ENCODE assay signal across 19 cellular contexts in the genomic region with DNA sequence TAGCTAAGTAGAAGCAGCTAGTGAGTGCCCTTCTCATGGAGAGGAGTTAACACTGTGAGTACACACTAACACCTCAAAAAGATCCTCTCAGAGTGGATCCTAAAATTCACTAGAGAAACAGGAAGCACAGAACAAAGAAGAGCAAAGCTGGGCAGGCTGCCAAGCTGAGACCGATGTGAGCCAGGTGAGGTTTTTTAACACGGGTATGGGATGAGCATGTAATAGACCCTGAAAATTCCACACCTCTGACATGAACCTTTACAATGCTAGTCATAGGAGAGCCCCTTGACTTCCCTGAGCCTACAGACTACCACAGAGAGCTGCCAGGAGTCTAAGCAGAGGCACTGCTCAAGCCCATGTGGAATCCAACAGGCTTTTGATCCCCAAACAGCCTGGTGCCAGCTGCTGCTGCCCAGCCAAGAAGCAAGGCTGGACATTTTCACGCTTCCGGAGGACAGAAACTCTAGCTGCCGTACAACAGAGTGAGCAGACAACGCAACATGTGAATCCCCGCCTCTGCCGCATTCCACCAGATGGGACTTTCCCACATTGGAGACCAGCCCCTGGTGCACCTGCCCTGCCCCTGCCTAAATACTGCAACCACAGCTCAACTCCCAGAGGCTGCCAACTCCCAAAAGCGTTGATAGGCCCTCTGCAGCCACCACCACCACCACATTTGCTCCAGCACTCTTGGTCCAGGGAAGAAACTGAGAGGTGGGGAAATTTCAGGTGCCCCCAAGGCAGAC.
DNase-seq lines count a peak whose midpoint lies in the region; FAIRE-seq and TF ChIP-seq lines count a peak whose summit lies in the region.
"Had no signal": no experiment of that assay in that cellular context is flagged by ENCODE, and none has a peak within 500 bp of the region (broad histone marks: within the 10 kb centered on the region; RNA-seq: fewer than 3 reads in every experiment).

No MANE protein-coding gene starts in this region.

- no peaks in the 10 kb centered on the region for H3K36me3 Mint-ChIP-seq in Caco-2 (ENCODE audit: insufficient read depth, unreplicated experiment)
- H3K36me3 Mint-ChIP-seq in activated CD4-positive, alpha-beta T cell treated with anti-CD3 and anti-CD28 coated beads, Interleukin-2, amount 10 ng/mL, durations not matched to agents 7 days and 5 days (ENCODE audit: low read depth), result no peaks in the 10 kb centered on the region
- H3K36me3 Mint-ChIP-seq: activated naive CD4-positive, alpha-beta T cell treated with anti-CD3 and anti-CD28 coated beads, Interleukin-2, amount 50 U/mL, for 24 hours; brain; CD14-positive monocyte; memory B cell had no signal

- no TSS peak for BruUV-seq in Caco-2 (replicated peaks; lab: Mats Ljungman, UMichigan)

- no peak overlapping the region for H3K4me3 ChIP-seq in Caco-2 (ENCODE audit: low read depth, low read length)
- H3K4me3 ChIP-seq in kidney (ENCODE audit: low read length in 2 of 2), result no peak overlapping the region
- H3K4me3 ChIP-seq: A549, heart left ventricle had no signal

- no peak overlapping the region for H3K4me3 Mint-ChIP-seq in Caco-2 (ENCODE audit: unreplicated experiment)
- no peak overlapping the region for H3K4me3 Mint-ChIP-seq in activated CD4-positive, alpha-beta T cell treated with anti-CD3 and anti-CD28 coated beads, Interleukin-2, amount 10 ng/mL, durations not matched to agents 7 days and 5 days
- H3K4me3 Mint-ChIP-seq: activated naive CD4-positive, alpha-beta T cell treated with anti-CD3 and anti-CD28 coated beads, Interleukin-2, amount 50 U/mL, for 24 hours; brain; CD14-positive monocyte; memory B cell; stimulated activated naive CD8-positive, alpha-beta T cell treated with anti-CD3 and anti-CD28 coated beads, Interleukin-15, Interleukin-2, amounts not matched to agents 100 ng/mL and 50 ng/mL, for 24 hours had no signal

- peak overlapping the region; percentile 8; the same call in 1 of the 2 replicates for H3K27ac ChIP-seq in VCaP
- no peak overlapping the region for H3K27ac ChIP-seq in kidney (ENCODE audit: low read depth in 2 of 2, low read length in 2 of 2)
- H3K27ac ChIP-seq: A549, heart left ventricle had no signal

- peaks cover 9% of the 10 kb centered on the region for H3K9me3 Mint-ChIP-seq in Caco-2 (ENCODE audit: unreplicated experiment)
- H3K9me3 Mint-ChIP-seq in activated CD4-positive, alpha-beta T cell treated with anti-CD3 and anti-CD28 coated beads, Interleukin-2, amount 10 ng/mL, durations not matched to agents 7 days and 5 days, result peaks cover 21% of the 10 kb centered on the region

- no peaks in the 10 kb centered on the region for H3K27me3 Mint-ChIP-seq in Caco-2 (ENCODE audit: insufficient read depth, unreplicated experiment)
- H3K27me3 Mint-ChIP-seq in activated CD4-positive, alpha-beta T cell treated with anti-CD3 and anti-CD28 coated beads, Interleukin-2, amount 10 ng/mL, durations not matched to agents 7 days and 5 days, result no peaks in the 10 kb centered on the region
- H3K27me3 Mint-ChIP-seq: activated naive CD4-positive, alpha-beta T cell treated with anti-CD3 and anti-CD28 coated beads, Interleukin-2, amount 50 U/mL, for 24 hours; memory B cell; stimulated activated naive CD8-positive, alpha-beta T cell treated with anti-CD3 and anti-CD28 coated beads, Interleukin-15, Interleukin-2, amounts not matched to agents 100 ng/mL and 50 ng/mL, for 24 hours had no signal

- no peaks in the 10 kb centered on the region for H3K9me3 ChIP-seq in Caco-2
- H3K9me3 ChIP-seq in kidney (ENCODE audit: control insufficient read depth in 1 of 2, low read length in 2 of 2), result no peaks in the 10 kb centered on the region
- H3K9me3 ChIP-seq: A549 had no signal

- H3K4me1 ChIP-seq in Caco-2 (no peaks in the 10 kb centered on the region), kidney (ENCODE audit: control insufficient read depth in 1 of 2, insufficient read depth in 1 of 2, low read depth in 1 of 2, low read length in 2 of 2) (no peaks in the 10 kb centered on the region)
- H3K4me1 ChIP-seq: A549, heart left ventricle had no signal

- no peak overlapping the region for H3K9ac ChIP-seq in kidney (ENCODE audit: low read length in 2 of 2)

- intact Hi-C loops in Caco-2 (cut with micrococcal nuclease; ENCODE audit: unreplicated experiment) (no loop called here), kidney (cut with DNase I) (no loop called here)

- H3K36me3 ChIP-seq in Caco-2 (ENCODE audit: control insufficient read depth, insufficient read depth, low read length), result no peaks in the 10 kb centered on the region
- H3K36me3 ChIP-seq in kidney (ENCODE audit: control insufficient read depth in 1 of 2, insufficient read depth in 2 of 2, low read length in 2 of 2), result no peaks in the 10 kb centered on the region
- H3K36me3 ChIP-seq: heart left ventricle had no signal

- TF ChIP-seq CTCF in VCaP (conservative IDR thresholded peaks at IDR 0.05) (no peak), Caco-2 (IDR thresholded peaks at IDR 0.05; ENCODE audit: insufficient read depth in 1 of 2, low read depth in 1 of 2, low read length in 1 of 2, severe bottlenecking in 1 of 2, unreplicated experiment in 1 of 2) (no peak), kidney (IDR thresholded peaks at IDR 0.05; ENCODE audit: borderline replicate concordance, extremely low read depth, insufficient read depth) (no peak)

- CTCF ChIA-PET in Caco-2 (lab: Charles Lee), result no interaction called here
- CTCF ChIA-PET in activated CD4-positive, alpha-beta T cell treated with anti-CD3 and anti-CD28 coated beads, Interleukin-2, amount 10 ng/mL, durations not matched to agents 7 days and 5 days (lab: Charles Lee), result no interaction called here

- H3K4me1 Mint-ChIP-seq in Caco-2 (ENCODE audit: low read depth, unreplicated experiment), result no peaks in the 10 kb centered on the region
- H3K4me1 Mint-ChIP-seq in activated CD4-positive, alpha-beta T cell treated with anti-CD3 and anti-CD28 coated beads, Interleukin-2, amount 10 ng/mL, durations not matched to agents 7 days and 5 days, result no peaks in the 10 kb centered on the region
- H3K4me1 Mint-ChIP-seq: activated naive CD4-positive, alpha-beta T cell treated with anti-CD3 and anti-CD28 coated beads, Interleukin-2, amount 50 U/mL, for 24 hours; CD14-positive monocyte; memory B cell had no signal

- H3K27me3 ChIP-seq in Caco-2 (replicated peaks; ENCODE audit: control insufficient read depth, insufficient read depth, low read length), result no peaks in the 10 kb centered on the region
- H3K27me3 ChIP-seq: heart left ventricle had no signal

- DNase-seq in NCI-H1436 (lab: John Stamatoyannopoulos, UW) (peak; percentile 14), NCI-H1436 treated with DMSO at 0.1 percent for 48 hours (lab: John Stamatoyannopoulos, UW) (no peak), NCI-H510A (lab: John Stamatoyannopoulos, UW) (peak; percentile 47), urothelium cell line (ENCODE audit: low spot score) (peak; percentile 17), Caco-2 (no peak), kidney (no peak)
- DNase-seq in activated CD4-positive, alpha-beta T cell treated with anti-CD3 and anti-CD28 coated beads, Interleukin-2, amount 10 ng/mL, durations not matched to agents 7 days and 5 days, result no peak
- DNase-seq: GOT3, heart left ventricle, Kasumi-1, NCI-H2171 treated with DMSO at 0.1 percent for 48 hours had no signal

- FAIRE-seq in urothelium cell line (lab: Jason Lieb, UNC) (no peak), kidney (lab: Jason Lieb, UNC) (no peak)
- FAIRE-seq: A549, islet of Langerhans had no signal

- POLR2A ChIA-PET in Caco-2 (lab: Charles Lee), result no interaction called here
- POLR2A ChIA-PET in activated CD4-positive, alpha-beta T cell treated with anti-CD3 and anti-CD28 coated beads, Interleukin-2, amount 10 ng/mL, durations not matched to agents 7 days and 5 days (lab: Charles Lee), result no interaction called here

- no peak overlapping the region for H3K27ac Mint-ChIP-seq in Caco-2 (ENCODE audit: unreplicated experiment)
- H3K27ac Mint-ChIP-seq in activated CD4-positive, alpha-beta T cell treated with anti-CD3 and anti-CD28 coated beads, Interleukin-2, amount 10 ng/mL, durations not matched to agents 7 days and 5 days, result no peak overlapping the region
- H3K27ac Mint-ChIP-seq: activated naive CD4-positive, alpha-beta T cell treated with anti-CD3 and anti-CD28 coated beads, Interleukin-2, amount 50 U/mL, for 24 hours; CD14-positive monocyte; memory B cell; stimulated activated naive CD8-positive, alpha-beta T cell treated with anti-CD3 and anti-CD28 coated beads, Interleukin-15, Interleukin-2, amounts not matched to agents 100 ng/mL and 50 ng/mL, for 24 hours had no signal

Comparison
In these comparisons a context has a peak if more than half of its experiments do, and no peak if none do; other contexts are left out.
1. DNase-seq: peak in NCI-H1436 (single experiment), NCI-H510A (single experiment) and urothelium cell line (single experiment); none in NCI-H1436 treated with DMSO at 0.1 percent for 48 hours (single experiment), Caco-2 (0 of 2), kidney (single experiment) and activated CD4-positive, alpha-beta T cell treated with anti-CD3 and anti-CD28 coated beads, Interleukin-2, amount 10 ng/mL, durations not matched to agents 7 days and 5 days (single experiment).